Comparison of ENCODE assay signal across 26 cellular contexts in genomic region chr2:196344397-196344796, GRCh38.
"Had no signal": no experiment of that assay in that cellular context is flagged by ENCODE, and none has a peak within 500 bp of the region (broad histone marks: within the 10 kb centered on the region; RNA-seq: fewer than 3 reads in every experiment).

No MANE protein-coding gene starts in this region.

- DNase-seq: dermis blood vessel endothelial cell; effector memory CD8-positive, alpha-beta T cell; erythroblast; heart right ventricle; hippocampal formation; left cardiac atrium; left lung; mesenchymal stem cell; mucosa of descending colon; naive thymus-derived CD4-positive, alpha-beta T cell; right lobe of liver; small intestine; stimulated activated CD4-positive, alpha-beta T cell treated with anti-CD3 and anti-CD28 coated beads, Interleukin-15, amount 100 ng/mL, for 24 hours; stimulated activated CD4-positive, alpha-beta T cell treated with anti-CD3 and anti-CD28 coated beads, Interleukin-2, amount 100 ng/mL, for 48 hours; stimulated activated naive B cell treated with anti-CD40 and anti-IgM and Interleukin-4, amounts not matched to agents 10 μg/mL and 1 μg/mL and 100 μg/mL, for 72 hours; transverse colon; upper lobe of right lung; uterus had no signal

- H3K27ac ChIP-seq: coronary artery, left lung, neural progenitor cell, parathyroid adenoma, right lobe of liver, thoracic aorta, transverse colon, upper lobe of right lung, uterus had no signal

- H3K79me2 ChIP-seq: parathyroid adenoma had no signal

- H3K4me1 Mint-ChIP-seq: nephron, neural progenitor cell had no signal

- H3K36me3 Mint-ChIP-seq: mesothelial cell of epicardium; naive thymus-derived CD4-positive, alpha-beta T cell; neural progenitor cell; stimulated activated naive B cell treated with anti-CD40 and anti-IgM and Interleukin-4, amounts not matched to agents 10 μg/mL and 1 μg/mL and 100 μg/mL, for 72 hours had no signal

- H2AFZ ChIP-seq: neural progenitor cell, parathyroid adenoma had no signal

- H3K27ac Mint-ChIP-seq: effector memory CD8-positive, alpha-beta T cell; mesothelial cell of epicardium; naive thymus-derived CD4-positive, alpha-beta T cell; nephron; neural progenitor cell; progenitor cell of endocrine pancreas; stimulated activated naive B cell treated with anti-CD40 and anti-IgM and Interleukin-4, amounts not matched to agents 10 μg/mL and 1 μg/mL and 100 μg/mL, for 72 hours; stimulated activated naive CD8-positive, alpha-beta T cell treated with anti-CD3 and anti-CD28 coated beads, Interleukin-15, Interleukin-2, amounts not matched to agents 100 ng/mL and 50 ng/mL, for 24 hours had no signal

- H3K9me3 Mint-ChIP-seq: effector memory CD8-positive, alpha-beta T cell; nephron; neural progenitor cell; stimulated activated naive B cell treated with anti-CD40 and anti-IgM and Interleukin-4, amounts not matched to agents 10 μg/mL and 1 μg/mL and 100 μg/mL, for 72 hours; stimulated activated naive CD8-positive, alpha-beta T cell treated with anti-CD3 and anti-CD28 coated beads, Interleukin-15, Interleukin-2, amounts not matched to agents 100 ng/mL and 50 ng/mL, for 24 hours had no signal

- H3K4me2 ChIP-seq: neural progenitor cell had no signal

- H3K9ac ChIP-seq: neural progenitor cell, parathyroid adenoma had no signal

- H3K27me3 ChIP-seq: heart right ventricle, left lung, neural progenitor cell, right lobe of liver, transverse colon, upper lobe of right lung, uterus had no signal

- H3K9me3 ChIP-seq: heart right ventricle, left lung, mucosa of descending colon, right lobe of liver, thoracic aorta, transverse colon, upper lobe of right lung, uterus had no signal

- ATAC-seq: effector memory CD8-positive, alpha-beta T cell; heart right ventricle; left cardiac atrium; left lung; mucosa of descending colon; naive thymus-derived CD4-positive, alpha-beta T cell; right lobe of liver; upper lobe of right lung had no signal

- H3K27me3 Mint-ChIP-seq: effector memory CD8-positive, alpha-beta T cell; progenitor cell of endocrine pancreas; stimulated activated naive CD8-positive, alpha-beta T cell treated with anti-CD3 and anti-CD28 coated beads, Interleukin-15, Interleukin-2, amounts not matched to agents 100 ng/mL and 50 ng/mL, for 24 hours had no signal

- H3K4me1 ChIP-seq: left lung, neural progenitor cell, parathyroid adenoma, right lobe of liver, transverse colon, upper lobe of right lung, uterus had no signal

- H3K4me3 ChIP-seq: coronary artery, heart right ventricle, left lung, mucosa of descending colon, neural progenitor cell, right lobe of liver, thoracic aorta, transverse colon, upper lobe of right lung, uterus had no signal

- H3K36me3 ChIP-seq: left lung, neural progenitor cell, right lobe of liver, thoracic aorta, transverse colon, upper lobe of right lung, uterus had no signal

- H3K4me3 Mint-ChIP-seq: effector memory CD8-positive, alpha-beta T cell; mesothelial cell of epicardium; naive thymus-derived CD4-positive, alpha-beta T cell; nephron; neural progenitor cell; stimulated activated naive B cell treated with anti-CD40 and anti-IgM and Interleukin-4, amounts not matched to agents 10 μg/mL and 1 μg/mL and 100 μg/mL, for 72 hours; stimulated activated naive CD8-positive, alpha-beta T cell treated with anti-CD3 and anti-CD28 coated beads, Interleukin-15, Interleukin-2, amounts not matched to agents 100 ng/mL and 50 ng/mL, for 24 hours had no signal
